In genomic region chr4:87011340-87012034, GRCh38 we compare ENCODE assay signal across 1 cellular context.
A peak's percentile ranks its signal among the peaks of the same experiment; 100 is the strongest.
TF ChIP-seq lines count a peak whose summit lies in the region.

No MANE protein-coding gene starts in this region.

TF ChIP-seq in HEK293, 187 proteins besides CTCF, POLR2A, EP300 and RAD21 (continued from another document):
- TF ChIP-seq ZBTB6 (tag by site-specific recombination; IDR thresholded peaks at IDR 0.05), result peak; percentile 28; the same call in 1 of the 2 replicates
- no peak for TF ChIP-seq ZNF140 (tag by site-specific recombination; IDR thresholded peaks at IDR 0.05)
- no peak for TF ChIP-seq RBAK (tag by site-specific recombination; IDR thresholded peaks at IDR 0.05)
- no peak for TF ChIP-seq ZNF248 (tag by site-specific recombination; IDR thresholded peaks at IDR 0.05)
TF ChIP-seq in HEK293: peak in this region for 5.
